9 cellular contexts compared by ENCODE assay signal in the genomic region with DNA sequence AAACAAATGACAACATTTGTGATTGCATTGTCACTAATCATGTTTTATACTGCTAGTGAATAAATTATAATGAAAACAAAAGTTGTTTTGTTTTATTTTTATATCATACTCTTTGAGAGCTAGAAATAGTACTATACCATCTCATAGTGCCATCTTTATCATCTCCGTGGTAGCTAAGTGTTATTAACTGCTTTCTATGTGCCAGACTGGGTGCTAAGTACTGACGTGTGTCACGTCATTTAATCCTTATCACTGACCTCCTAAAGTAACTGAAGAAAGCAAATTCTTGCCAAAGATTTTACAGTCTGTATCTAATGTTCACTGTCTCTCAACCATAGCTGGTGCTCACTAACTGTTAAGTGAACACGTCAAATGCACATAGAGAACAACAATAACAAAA.
"Had no signal": no experiment of that assay in that cellular context is flagged by ENCODE, and none has a peak within 500 bp of the region (broad histone marks: within the 10 kb centered on the region; RNA-seq: fewer than 3 reads in every experiment).

No MANE protein-coding gene starts in this region.

- H3K4me1 ChIP-seq: HAP-1 had no signal

- H3K4me3 ChIP-seq: GM23248, HAP-1, K562 had no signal

- H3K36me3 ChIP-seq: HAP-1 had no signal

- FAIRE-seq: K562 had no signal

- H2AFZ ChIP-seq: GM23248 had no signal

- ATAC-seq: HCT116, K562 had no signal

- H3K9me3 ChIP-seq: HAP-1 had no signal

- DNase-seq: GM23248, GOT3, H7, HFFc6, IMR-90 had no signal

- H3K27ac ChIP-seq: GM23248, HL-60 had no signal

- H3K9ac ChIP-seq: GM23248 had no signal
